ENCODE assay signal across 7 cellular contexts in genomic region chrX:119067023-119067739, GRCh38. TPM values are rescaled to one million over a fixed set of nuclear protein-coding genes. Genes with fewer than 3 reads are reported as not detected.
DNase-seq lines count a peak whose midpoint lies in the region; ATAC-seq and TF ChIP-seq lines count a peak whose summit lies in the region.

No MANE protein-coding gene starts in this region.

- no peak overlapping the region for H3K4me2 ChIP-seq in KMS-11

- H2AFZ ChIP-seq in KMS-11 (ENCODE audit: low read depth) = no peak overlapping the region

- H3K4me3 ChIP-seq in GM12864 (ENCODE audit: low read depth, low read length) = no peak overlapping the region
- no peak overlapping the region for H3K4me3 ChIP-seq in KMS-11 (IDR thresholded peaks at IDR 0.05; ENCODE audit: insufficient read depth, low read depth, low read length)
- H3K4me3 ChIP-seq in astrocyte of the spinal cord (ENCODE audit: low read depth, low read length) = no peak overlapping the region

- no peaks in the 10 kb centered on the region for H3K36me3 ChIP-seq in KMS-11 (ENCODE audit: insufficient read depth)

- H3K9ac ChIP-seq in KMS-11 = no peak overlapping the region

- H4K20me1 ChIP-seq in KMS-11 (ENCODE audit: insufficient read depth) = no peaks in the 10 kb centered on the region

- no peaks in the 10 kb centered on the region for H3K79me2 ChIP-seq in KMS-11 (ENCODE audit: insufficient read depth, low read depth)

- TF ChIP-seq CTCF in GM12864 (IDR thresholded peaks at IDR 0.05; ENCODE audit: low read depth, low read length, missing control alignments) = peak; percentile 58
- peak; percentile 66 for TF ChIP-seq CTCF in KMS-11 (conservative IDR thresholded peaks at IDR 0.05; ENCODE audit: low read depth, low read length)
- TF ChIP-seq CTCF in astrocyte of the spinal cord (IDR thresholded peaks at IDR 0.05; ENCODE audit: low read depth, low read length) = peak; percentile 65

- ATAC-seq in HG03442 (IDR thresholded peaks at IDR 0.05; ENCODE audit: unreplicated experiment) = no peak

- H3K4me1 ChIP-seq in KMS-11 (ENCODE audit: low read depth, poor library complexity, severe bottlenecking) = peaks cover 8% of the 10 kb centered on the region

- in situ Hi-C loops in astrocyte of the spinal cord (cut with HindIII; ENCODE audit: low sequenced_read_pairs) = no loop called here

- H3K27ac ChIP-seq in KMS-11 = no peak overlapping the region

- H3K27me3 ChIP-seq in KMS-11 (ENCODE audit: insufficient read depth, low read depth) = no peaks in the 10 kb centered on the region

- DNase-seq in GM12864 (ENCODE audit: low read depth) = no peak
- peak; percentile 0 for DNase-seq in SK-N-DZ (ENCODE audit: low spot score)
- DNase-seq in astrocyte of the spinal cord (ENCODE audit: low read depth, low spot score) = peak; percentile 52
- DNase-seq in iPS-NIHi11 (ENCODE audit: low spot score) = peak; percentile 55
- peak; percentile 60 for DNase-seq in stimulated activated CD4-positive, alpha-beta T cell treated with anti-CD3 and anti-CD28 coated beads, Interleukin-15, amount 100 ng/mL, for 24 hours

RNA-seq across cellular contexts. Expression of gene CT47C1, which starts 5.6 kb away (rescaled TPM):
- not detected in 2 replicates for polyA plus RNA-seq in SK-N-DZ (2014; cell fraction: cytosol; rRNA removed)
- not detected in 2 replicates for polyA plus RNA-seq in SK-N-DZ (2014; cell fraction: nucleus; rRNA removed)
